Comparison of ENCODE assay signal across 1 cellular context in the genomic region with DNA sequence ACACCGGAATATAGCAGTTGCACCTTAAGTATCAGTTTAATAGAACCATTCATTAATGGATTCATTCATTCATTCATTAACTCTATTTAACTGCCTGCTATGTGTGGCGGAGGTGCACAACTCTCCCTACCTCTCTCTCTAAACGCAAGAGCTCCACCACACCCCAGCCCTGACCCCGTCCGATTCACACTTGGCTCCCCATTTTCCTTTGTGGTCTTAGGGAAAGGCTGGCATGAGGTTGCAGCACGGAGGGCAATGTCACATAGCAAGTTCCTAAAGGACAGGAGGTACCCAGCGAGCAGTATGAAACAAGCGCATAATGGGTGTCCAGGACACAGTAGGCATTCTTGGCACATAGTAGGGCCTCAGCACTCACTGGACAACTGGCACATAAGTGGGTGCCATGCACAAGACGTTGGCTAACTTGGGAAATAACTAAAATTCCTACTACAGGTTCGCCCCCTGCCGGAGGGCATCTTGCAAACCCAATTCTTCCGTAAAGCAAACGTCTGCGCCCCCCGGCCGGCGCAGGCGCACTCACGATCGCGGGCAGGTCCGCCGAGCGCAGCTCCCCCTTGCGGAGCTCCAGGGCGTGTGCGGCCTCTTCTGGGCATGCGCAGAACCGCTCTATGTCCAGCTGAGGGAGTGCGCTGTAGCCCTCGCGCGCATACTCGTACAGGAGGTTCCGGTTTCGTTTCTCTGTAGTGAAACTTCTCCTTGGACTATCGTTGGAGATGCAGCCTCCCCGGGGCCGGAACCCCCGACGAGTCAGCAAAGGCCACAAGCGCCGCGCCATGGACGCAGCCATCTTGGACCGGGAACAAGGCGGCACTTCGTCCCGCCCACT.
A peak's percentile ranks its signal among the peaks of the same experiment; 100 is the strongest.
TF ChIP-seq lines count a peak whose summit lies in the region.

A gene with protein sequence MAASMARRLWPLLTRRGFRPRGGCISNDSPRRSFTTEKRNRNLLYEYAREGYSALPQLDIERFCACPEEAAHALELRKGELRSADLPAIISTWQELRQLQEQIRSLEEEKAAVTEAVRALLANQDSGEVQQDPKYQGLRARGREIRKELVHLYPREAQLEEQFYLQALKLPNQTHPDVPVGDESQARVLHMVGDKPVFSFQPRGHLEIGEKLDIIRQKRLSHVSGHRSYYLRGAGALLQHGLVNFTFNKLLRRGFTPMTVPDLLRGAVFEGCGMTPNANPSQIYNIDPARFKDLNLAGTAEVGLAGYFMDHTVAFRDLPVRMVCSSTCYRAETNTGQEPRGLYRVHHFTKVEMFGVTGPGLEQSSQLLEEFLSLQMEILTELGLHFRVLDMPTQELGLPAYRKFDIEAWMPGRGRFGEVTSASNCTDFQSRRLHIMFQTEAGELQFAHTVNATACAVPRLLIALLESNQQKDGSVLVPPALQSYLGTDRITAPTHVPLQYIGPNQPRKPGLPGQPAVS (minus strand): TSS at position 835 of the 847 bp plus-strand sequence. CDS start 27 bp downstream, at position 808.

TF ChIP-seq in K562, 482 proteins besides CTCF, POLR2A, EP300 and RAD21 (continued from another document and continues in another):
- TF ChIP-seq SIN3A (IDR thresholded peaks at IDR 0.05; ENCODE audit: borderline replicate concordance in 2 of 2, control insufficient read depth in 1 of 2, low read depth in 2 of 2, low read length in 2 of 2) = peak; percentile 24 to 88; a peak in 3 of 4 replicates
- peak; percentile 26 for TF ChIP-seq DACH1 (IDR thresholded peaks at IDR 0.05; ENCODE audit: partially characterized antibody)
- TF ChIP-seq CBX5 (IDR thresholded peaks at IDR 0.05; ENCODE audit: borderline replicate concordance, low read depth) = no peak
- no peak for TF ChIP-seq NFXL1 (CRISPR knock-in tag; IDR thresholded peaks at IDR 0.05)
- TF ChIP-seq, protein P1, sequence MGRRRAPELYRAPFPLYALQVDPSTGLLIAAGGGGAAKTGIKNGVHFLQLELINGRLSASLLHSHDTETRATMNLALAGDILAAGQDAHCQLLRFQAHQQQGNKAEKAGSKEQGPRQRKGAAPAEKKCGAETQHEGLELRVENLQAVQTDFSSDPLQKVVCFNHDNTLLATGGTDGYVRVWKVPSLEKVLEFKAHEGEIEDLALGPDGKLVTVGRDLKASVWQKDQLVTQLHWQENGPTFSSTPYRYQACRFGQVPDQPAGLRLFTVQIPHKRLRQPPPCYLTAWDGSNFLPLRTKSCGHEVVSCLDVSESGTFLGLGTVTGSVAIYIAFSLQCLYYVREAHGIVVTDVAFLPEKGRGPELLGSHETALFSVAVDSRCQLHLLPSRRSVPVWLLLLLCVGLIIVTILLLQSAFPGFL (CRISPR knock-in tag; IDR thresholded peaks at IDR 0.05) = no peak
- TF ChIP-seq ZNF445 (CRISPR knock-in tag; IDR thresholded peaks at IDR 0.05; ENCODE audit: low read depth) = no peak
- TF ChIP-seq, protein P2, sequence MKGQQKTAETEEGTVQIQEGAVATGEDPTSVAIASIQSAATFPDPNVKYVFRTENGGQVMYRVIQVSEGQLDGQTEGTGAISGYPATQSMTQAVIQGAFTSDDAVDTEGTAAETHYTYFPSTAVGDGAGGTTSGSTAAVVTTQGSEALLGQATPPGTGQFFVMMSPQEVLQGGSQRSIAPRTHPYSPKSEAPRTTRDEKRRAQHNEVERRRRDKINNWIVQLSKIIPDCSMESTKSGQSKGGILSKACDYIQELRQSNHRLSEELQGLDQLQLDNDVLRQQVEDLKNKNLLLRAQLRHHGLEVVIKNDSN (CRISPR knock-in tag; IDR thresholded peaks at IDR 0.05) = no peak
- peak; percentile 53 for TF ChIP-seq POLR2B (IDR thresholded peaks at IDR 0.05; ENCODE audit: low read depth, partially characterized antibody)
- peak; percentile 50 for TF ChIP-seq HNRNPLL (IDR thresholded peaks at IDR 0.05; ENCODE audit: low read depth, low read length, poor library complexity, severe bottlenecking)
- no peak for TF ChIP-seq ZC3H8 (IDR thresholded peaks at IDR 0.05)
- TF ChIP-seq RFX7 (CRISPR knock-in tag; IDR thresholded peaks at IDR 0.05) = no peak
- no peak for TF ChIP-seq SMARCC2 (IDR thresholded peaks at IDR 0.05; ENCODE audit: low read depth)
- peak; percentile 43; the same call in 1 of the 2 replicates for TF ChIP-seq DIDO1 (tag; IDR thresholded peaks at IDR 0.05; ENCODE audit: low read depth)
- TF ChIP-seq E2F3 (CRISPR knock-in tag; IDR thresholded peaks at IDR 0.05) = no peak
- TF ChIP-seq XRCC3 (IDR thresholded peaks at IDR 0.05) = no peak
- peak; percentile 82; the same call in 1 of the 2 replicates for TF ChIP-seq GABPB1 (CRISPR knock-in tag; IDR thresholded peaks at IDR 0.05)
- TF ChIP-seq ZNF76 (CRISPR knock-in tag; IDR thresholded peaks at IDR 0.05; ENCODE audit: borderline replicate concordance) = no peak
- TF ChIP-seq ZNF316 (IDR thresholded peaks at IDR 0.05) = no peak
- TF ChIP-seq MECOM (CRISPR knock-in tag; IDR thresholded peaks at IDR 0.05) = peak; percentile 68
- no peak for TF ChIP-seq ZKSCAN3 (CRISPR knock-in tag; IDR thresholded peaks at IDR 0.05)
- no peak for TF ChIP-seq PTBP1 (IDR thresholded peaks at IDR 0.05; ENCODE audit: low read depth, low read length)
- TF ChIP-seq PHB2 (IDR thresholded peaks at IDR 0.05; ENCODE audit: low read depth) = no peak
- TF ChIP-seq CHD4 (IDR thresholded peaks at IDR 0.05; ENCODE audit: insufficient read depth, insufficient replicate concordance, low read depth, low read length, poor library complexity, severe bottlenecking) = peak; percentile 69
- no peak for TF ChIP-seq RNF2 (IDR thresholded peaks at IDR 0.05)
- TF ChIP-seq CBFA2T3 (IDR thresholded peaks at IDR 0.05) = no peak
- no peak; the same call in 1 of the 2 replicates for TF ChIP-seq PML (IDR thresholded peaks at IDR 0.05; ENCODE audit: low read length)
- peak; percentile 90 for TF ChIP-seq MYNN (IDR thresholded peaks at IDR 0.05)
- TF ChIP-seq MYNN (CRISPR knock-in tag; IDR thresholded peaks at IDR 0.05) = no peak
- no peak for TF ChIP-seq PCBP1 (IDR thresholded peaks at IDR 0.05; ENCODE audit: low read depth, low read length, poor library complexity, severe bottlenecking)
- TF ChIP-seq ILF3 (IDR thresholded peaks at IDR 0.05; ENCODE audit: borderline replicate concordance) = no peak
- TF ChIP-seq HNRNPL (IDR thresholded peaks at IDR 0.05; ENCODE audit: low read depth, low read length) = peak; percentile 86
- TF ChIP-seq SNAPC5 (CRISPR knock-in tag; IDR thresholded peaks at IDR 0.05) = no peak
- TF ChIP-seq ZNF444 (CRISPR knock-in tag; IDR thresholded peaks at IDR 0.05) = no peak
- TF ChIP-seq, protein P3, sequence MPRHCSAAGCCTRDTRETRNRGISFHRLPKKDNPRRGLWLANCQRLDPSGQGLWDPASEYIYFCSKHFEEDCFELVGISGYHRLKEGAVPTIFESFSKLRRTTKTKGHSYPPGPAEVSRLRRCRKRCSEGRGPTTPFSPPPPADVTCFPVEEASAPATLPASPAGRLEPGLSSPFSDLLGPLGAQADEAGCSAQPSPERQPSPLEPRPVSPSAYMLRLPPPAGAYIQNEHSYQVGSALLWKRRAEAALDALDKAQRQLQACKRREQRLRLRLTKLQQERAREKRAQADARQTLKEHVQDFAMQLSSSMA (CRISPR knock-in tag; IDR thresholded peaks at IDR 0.05) = 0 out of 2 replicates have a peak, but pooled peaks have one; percentile 36
- no peak for TF ChIP-seq COPS2 (conservative IDR thresholded peaks at IDR 0.05)
- TF ChIP-seq BHLHE40 (IDR thresholded peaks at IDR 0.05; ENCODE audit: low read length) = peak; percentile 33
- TF ChIP-seq ERF (CRISPR knock-in tag; IDR thresholded peaks at IDR 0.05) = no peak
- TF ChIP-seq CTCFL (IDR thresholded peaks at IDR 0.05; ENCODE audit: borderline replicate concordance, insufficient read depth, low read depth, low read length, poor library complexity, severe bottlenecking) = peak; percentile 100
- peak; percentile 53; the same call in 1 of the 2 replicates for TF ChIP-seq SOX6 (IDR thresholded peaks at IDR 0.05)
- TF ChIP-seq TAF9B (IDR thresholded peaks at IDR 0.05; ENCODE audit: partially characterized antibody) = peak; percentile 87
- no peak for TF ChIP-seq HDAC3 (IDR thresholded peaks at IDR 0.05; ENCODE audit: borderline replicate concordance, partially characterized antibody)
- no peak for TF ChIP-seq NR2C2 (CRISPR knock-in tag; IDR thresholded peaks at IDR 0.05)
- TF ChIP-seq NR2C2 (tag; IDR thresholded peaks at IDR 0.05) = no peak
- TF ChIP-seq HDGF (IDR thresholded peaks at IDR 0.05) = no peak
- no peak for TF ChIP-seq BRD4 (IDR thresholded peaks at IDR 0.05)
- TF ChIP-seq ZBTB1 (CRISPR knock-in tag; IDR thresholded peaks at IDR 0.05; ENCODE audit: borderline replicate concordance, low read depth) = no peak
- no peak for TF ChIP-seq MCM7 (IDR thresholded peaks at IDR 0.05)
- TF ChIP-seq KDM1A (IDR thresholded peaks at IDR 0.05) = no peak
- no peak for TF ChIP-seq TCFL5 (CRISPR knock-in tag; conservative IDR thresholded peaks at IDR 0.05)
- no peak for TF ChIP-seq SNRNP70 (optimal IDR thresholded peaks at IDR 0.05; ENCODE audit: low read depth, low read length)
- TF ChIP-seq KLF10 (CRISPR knock-in tag; IDR thresholded peaks at IDR 0.05) = no peak
- TF ChIP-seq TEAD4 (IDR thresholded peaks at IDR 0.05; ENCODE audit: low read length) = peak; percentile 61
- no peak for TF ChIP-seq TEAD4 (CRISPR knock-in tag; IDR thresholded peaks at IDR 0.05; ENCODE audit: borderline replicate concordance)
- no peak for TF ChIP-seq ZNF699 (CRISPR knock-in tag; IDR thresholded peaks at IDR 0.05; ENCODE audit: insufficient replicate concordance)
- no peak for TF ChIP-seq U2AF2 (optimal IDR thresholded peaks at IDR 0.05; ENCODE audit: low read depth, low read length)
- TF ChIP-seq GATA2 (CRISPR knock-in tag; IDR thresholded peaks at IDR 0.05) = no peak
- TF ChIP-seq HDAC1 (IDR thresholded peaks at IDR 0.05) = peak in 1 of 2 experiments; percentile 83; a peak in 2 of 4 replicates
- no peak for TF ChIP-seq ZNF253 (CRISPR knock-in tag; conservative IDR thresholded peaks at IDR 0.05)
- TF ChIP-seq, protein P4, sequence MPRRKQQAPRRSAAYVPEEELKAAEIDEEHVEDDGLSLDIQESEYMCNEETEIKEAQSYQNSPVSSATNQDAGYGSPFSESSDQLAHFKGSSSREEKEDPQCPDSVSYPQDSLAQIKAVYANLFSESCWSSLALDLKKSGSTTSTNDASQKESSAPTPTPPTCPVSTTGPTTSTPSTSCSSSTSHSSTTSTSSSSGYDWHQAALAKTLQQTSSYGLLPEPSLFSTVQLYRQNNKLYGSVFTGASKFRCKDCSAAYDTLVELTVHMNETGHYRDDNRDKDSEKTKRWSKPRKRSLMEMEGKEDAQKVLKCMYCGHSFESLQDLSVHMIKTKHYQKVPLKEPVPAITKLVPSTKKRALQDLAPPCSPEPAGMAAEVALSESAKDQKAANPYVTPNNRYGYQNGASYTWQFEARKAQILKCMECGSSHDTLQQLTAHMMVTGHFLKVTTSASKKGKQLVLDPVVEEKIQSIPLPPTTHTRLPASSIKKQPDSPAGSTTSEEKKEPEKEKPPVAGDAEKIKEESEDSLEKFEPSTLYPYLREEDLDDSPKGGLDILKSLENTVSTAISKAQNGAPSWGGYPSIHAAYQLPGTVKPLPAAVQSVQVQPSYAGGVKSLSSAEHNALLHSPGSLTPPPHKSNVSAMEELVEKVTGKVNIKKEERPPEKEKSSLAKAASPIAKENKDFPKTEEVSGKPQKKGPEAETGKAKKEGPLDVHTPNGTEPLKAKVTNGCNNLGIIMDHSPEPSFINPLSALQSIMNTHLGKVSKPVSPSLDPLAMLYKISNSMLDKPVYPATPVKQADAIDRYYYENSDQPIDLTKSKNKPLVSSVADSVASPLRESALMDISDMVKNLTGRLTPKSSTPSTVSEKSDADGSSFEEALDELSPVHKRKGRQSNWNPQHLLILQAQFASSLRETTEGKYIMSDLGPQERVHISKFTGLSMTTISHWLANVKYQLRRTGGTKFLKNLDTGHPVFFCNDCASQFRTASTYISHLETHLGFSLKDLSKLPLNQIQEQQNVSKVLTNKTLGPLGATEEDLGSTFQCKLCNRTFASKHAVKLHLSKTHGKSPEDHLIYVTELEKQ (CRISPR knock-in tag; IDR thresholded peaks at IDR 0.05) = no peak
- no peak for TF ChIP-seq ZFP36 (IDR thresholded peaks at IDR 0.05; ENCODE audit: low read depth, low read length, partially characterized antibody)
- TF ChIP-seq, protein P5, sequence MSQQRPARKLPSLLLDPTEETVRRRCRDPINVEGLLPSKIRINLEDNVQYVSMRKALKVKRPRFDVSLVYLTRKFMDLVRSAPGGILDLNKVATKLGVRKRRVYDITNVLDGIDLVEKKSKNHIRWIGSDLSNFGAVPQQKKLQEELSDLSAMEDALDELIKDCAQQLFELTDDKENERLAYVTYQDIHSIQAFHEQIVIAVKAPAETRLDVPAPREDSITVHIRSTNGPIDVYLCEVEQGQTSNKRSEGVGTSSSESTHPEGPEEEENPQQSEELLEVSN (IDR thresholded peaks at IDR 0.05; ENCODE audit: borderline replicate concordance in 1 of 2, extremely low read depth in 1 of 2, insufficient read depth in 1 of 2, insufficient read length in 1 of 2, low read depth in 1 of 2, low read length in 1 of 2, poor library complexity in 1 of 2, severe bottlenecking in 1 of 2) = no peak
- peak; percentile 94 for TF ChIP-seq ZNF24 (IDR thresholded peaks at IDR 0.05)
- TF ChIP-seq XRCC5 (IDR thresholded peaks at IDR 0.05; ENCODE audit: low read depth, low read length) = peak; percentile 84
- no peak; the same call in 1 of the 2 replicates for TF ChIP-seq MTA1 (IDR thresholded peaks at IDR 0.05; ENCODE audit: borderline replicate concordance)
- TF ChIP-seq, protein P6, sequence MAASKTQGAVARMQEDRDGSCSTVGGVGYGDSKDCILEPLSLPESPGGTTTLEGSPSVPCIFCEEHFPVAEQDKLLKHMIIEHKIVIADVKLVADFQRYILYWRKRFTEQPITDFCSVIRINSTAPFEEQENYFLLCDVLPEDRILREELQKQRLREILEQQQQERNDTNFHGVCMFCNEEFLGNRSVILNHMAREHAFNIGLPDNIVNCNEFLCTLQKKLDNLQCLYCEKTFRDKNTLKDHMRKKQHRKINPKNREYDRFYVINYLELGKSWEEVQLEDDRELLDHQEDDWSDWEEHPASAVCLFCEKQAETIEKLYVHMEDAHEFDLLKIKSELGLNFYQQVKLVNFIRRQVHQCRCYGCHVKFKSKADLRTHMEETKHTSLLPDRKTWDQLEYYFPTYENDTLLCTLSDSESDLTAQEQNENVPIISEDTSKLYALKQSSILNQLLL (CRISPR knock-in tag; IDR thresholded peaks at IDR 0.05; ENCODE audit: borderline replicate concordance) = no peak
- TF ChIP-seq MTA2 (IDR thresholded peaks at IDR 0.05; ENCODE audit: low read depth) = no peak; the same call in 1 of the 2 replicates
